ENCODE assay signal across 1 cellular context in genomic region chr17:5419356-5419958, GRCh38.
A peak's percentile ranks its signal among the peaks of the same experiment; 100 is the strongest.
TF ChIP-seq lines count a peak whose summit lies in the region.

Gene NUP88 (minus strand): TSS chr17:5419662. CDS start chr17:5419650, 12 bp downstream.

TF ChIP-seq in HepG2, 621 proteins besides CTCF, POLR2A, EP300 and RAD21 (continued from another document and continues in another):
- TF ChIP-seq RXRB (CRISPR knock-in tag; IDR thresholded peaks at IDR 0.05; ENCODE audit: borderline replicate concordance) (no peak), PREB (CRISPR knock-in tag; IDR thresholded peaks at IDR 0.05) (no peak), ZNF777 (CRISPR knock-in tag; IDR thresholded peaks at IDR 0.05) (peak; percentile 67), ZNF747 (CRISPR knock-in tag; IDR thresholded peaks at IDR 0.05; ENCODE audit: borderline replicate concordance) (0 out of 2 replicates have a peak, but pooled peaks have one; percentile 1), CHCHD3 (CRISPR knock-in tag; IDR thresholded peaks at IDR 0.05) (no peak; the same call in 1 of the 2 replicates), SNAPC4 (CRISPR knock-in tag; IDR thresholded peaks at IDR 0.05) (no peak), KDM5B (CRISPR knock-in tag; IDR thresholded peaks at IDR 0.05; ENCODE audit: borderline replicate concordance) (no peak; the same call in 1 of the 2 replicates), ZNF609 (CRISPR knock-in tag; IDR thresholded peaks at IDR 0.05; ENCODE audit: borderline replicate concordance) (peak; percentile 21; the same call in 1 of the 2 replicates), ZBTB49 (CRISPR knock-in tag; IDR thresholded peaks at IDR 0.05; ENCODE audit: borderline replicate concordance) (no peak), ZNF530 (CRISPR knock-in tag; IDR thresholded peaks at IDR 0.05; ENCODE audit: low read depth) (no peak), HNRNPK (IDR thresholded peaks at IDR 0.05; ENCODE audit: low read depth, low read length, poor library complexity, severe bottlenecking) (no peak), PHF8 (CRISPR knock-in tag; IDR thresholded peaks at IDR 0.05) (peak; percentile 76; the same call in 1 of the 2 replicates), CBFB (CRISPR knock-in tag; IDR thresholded peaks at IDR 0.05) (no peak; the same call in none of the 2 replicates), ZNF589 (CRISPR knock-in tag; conservative IDR thresholded peaks at IDR 0.05) (peak; percentile 62; the same call in 1 of the 2 replicates), NR3C1 (CRISPR knock-in tag; IDR thresholded peaks at IDR 0.05) (no peak), PRPF4 (IDR thresholded peaks at IDR 0.05; ENCODE audit: low read depth, low read length, poor library complexity, severe bottlenecking) (no peak), NAIF1 (CRISPR knock-in tag; IDR thresholded peaks at IDR 0.05; ENCODE audit: borderline replicate concordance) (no peak), RBM39 (IDR thresholded peaks at IDR 0.05; ENCODE audit: low read depth, low read length, poor library complexity, severe bottlenecking) (peak; percentile 56), CBX1 (IDR thresholded peaks at IDR 0.05; ENCODE audit: low read depth) (peak; percentile 39), PAX8 (CRISPR knock-in tag; IDR thresholded peaks at IDR 0.05; ENCODE audit: borderline replicate concordance) (no peak), ZFP82 (CRISPR knock-in tag; IDR thresholded peaks at IDR 0.05; ENCODE audit: borderline replicate concordance) (0 out of 2 replicates have a peak, but pooled peaks have one; percentile 42), ZNF101 (CRISPR knock-in tag; IDR thresholded peaks at IDR 0.05; ENCODE audit: borderline replicate concordance, low read depth) (no peak; the same call in 1 of the 2 replicates), KIAA2018 (CRISPR knock-in tag; IDR thresholded peaks at IDR 0.05; ENCODE audit: borderline replicate concordance) (no peak), ZNF275 (CRISPR knock-in tag; IDR thresholded peaks at IDR 0.05; ENCODE audit: borderline replicate concordance) (no peak), TCF12 (IDR thresholded peaks at IDR 0.05) (no peak), TCF12 (CRISPR knock-in tag; IDR thresholded peaks at IDR 0.05) (no peak), SATB2 (CRISPR knock-in tag; IDR thresholded peaks at IDR 0.05) (no peak), DMTF1 (CRISPR knock-in tag; IDR thresholded peaks at IDR 0.05) (no peak), ZNF652 (CRISPR knock-in tag; IDR thresholded peaks at IDR 0.05; ENCODE audit: borderline replicate concordance, low read depth) (no peak)
